ENCODE assay signal across 1 cellular context in the genomic region with DNA sequence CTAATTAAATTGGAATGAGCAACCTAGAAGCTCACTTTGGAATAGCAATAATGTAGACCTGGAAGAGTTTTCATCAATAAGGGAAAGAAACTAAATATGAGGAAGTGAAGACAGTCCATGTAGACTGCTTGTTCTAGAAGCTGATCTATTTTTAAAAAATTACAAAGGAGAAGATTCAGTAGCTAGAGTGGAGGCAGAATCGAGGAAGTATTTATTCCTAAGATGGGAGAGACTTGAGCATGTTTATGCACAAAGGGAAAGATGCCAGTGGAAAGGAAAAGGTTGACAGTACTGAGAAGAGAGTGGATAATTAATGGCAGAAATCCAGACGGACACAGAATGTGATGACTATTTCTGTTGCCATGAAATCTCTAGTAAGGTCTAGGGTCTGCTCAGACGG.
TF ChIP-seq lines count a peak whose summit lies in the region.

No MANE protein-coding gene starts in this region.

TF ChIP-seq in HepG2, 621 proteins besides CTCF, POLR2A, EP300 and RAD21 (continued from another document):
- TF ChIP-seq, protein P1, sequence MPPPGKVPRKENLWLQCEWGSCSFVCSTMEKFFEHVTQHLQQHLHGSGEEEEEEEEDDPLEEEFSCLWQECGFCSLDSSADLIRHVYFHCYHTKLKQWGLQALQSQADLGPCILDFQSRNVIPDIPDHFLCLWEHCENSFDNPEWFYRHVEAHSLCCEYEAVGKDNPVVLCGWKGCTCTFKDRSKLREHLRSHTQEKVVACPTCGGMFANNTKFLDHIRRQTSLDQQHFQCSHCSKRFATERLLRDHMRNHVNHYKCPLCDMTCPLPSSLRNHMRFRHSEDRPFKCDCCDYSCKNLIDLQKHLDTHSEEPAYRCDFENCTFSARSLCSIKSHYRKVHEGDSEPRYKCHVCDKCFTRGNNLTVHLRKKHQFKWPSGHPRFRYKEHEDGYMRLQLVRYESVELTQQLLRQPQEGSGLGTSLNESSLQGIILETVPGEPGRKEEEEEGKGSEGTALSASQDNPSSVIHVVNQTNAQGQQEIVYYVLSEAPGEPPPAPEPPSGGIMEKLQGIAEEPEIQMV (CRISPR knock-in tag; IDR thresholded peaks at IDR 0.05; ENCODE audit: low read depth): no peak
- no peak for TF ChIP-seq ZNF839 (CRISPR knock-in tag; IDR thresholded peaks at IDR 0.05; ENCODE audit: borderline replicate concordance)
- no peak for TF ChIP-seq ZNF777 (CRISPR knock-in tag; IDR thresholded peaks at IDR 0.05)
- TF ChIP-seq ZFP1 (CRISPR knock-in tag; IDR thresholded peaks at IDR 0.05): no peak
- TF ChIP-seq TGIF2 (CRISPR knock-in tag; IDR thresholded peaks at IDR 0.05): no peak
- TF ChIP-seq NFYB (CRISPR knock-in tag; IDR thresholded peaks at IDR 0.05): no peak
- no peak for TF ChIP-seq SPEN (CRISPR knock-in tag; IDR thresholded peaks at IDR 0.05; ENCODE audit: low read depth)
- TF ChIP-seq, protein P2, sequence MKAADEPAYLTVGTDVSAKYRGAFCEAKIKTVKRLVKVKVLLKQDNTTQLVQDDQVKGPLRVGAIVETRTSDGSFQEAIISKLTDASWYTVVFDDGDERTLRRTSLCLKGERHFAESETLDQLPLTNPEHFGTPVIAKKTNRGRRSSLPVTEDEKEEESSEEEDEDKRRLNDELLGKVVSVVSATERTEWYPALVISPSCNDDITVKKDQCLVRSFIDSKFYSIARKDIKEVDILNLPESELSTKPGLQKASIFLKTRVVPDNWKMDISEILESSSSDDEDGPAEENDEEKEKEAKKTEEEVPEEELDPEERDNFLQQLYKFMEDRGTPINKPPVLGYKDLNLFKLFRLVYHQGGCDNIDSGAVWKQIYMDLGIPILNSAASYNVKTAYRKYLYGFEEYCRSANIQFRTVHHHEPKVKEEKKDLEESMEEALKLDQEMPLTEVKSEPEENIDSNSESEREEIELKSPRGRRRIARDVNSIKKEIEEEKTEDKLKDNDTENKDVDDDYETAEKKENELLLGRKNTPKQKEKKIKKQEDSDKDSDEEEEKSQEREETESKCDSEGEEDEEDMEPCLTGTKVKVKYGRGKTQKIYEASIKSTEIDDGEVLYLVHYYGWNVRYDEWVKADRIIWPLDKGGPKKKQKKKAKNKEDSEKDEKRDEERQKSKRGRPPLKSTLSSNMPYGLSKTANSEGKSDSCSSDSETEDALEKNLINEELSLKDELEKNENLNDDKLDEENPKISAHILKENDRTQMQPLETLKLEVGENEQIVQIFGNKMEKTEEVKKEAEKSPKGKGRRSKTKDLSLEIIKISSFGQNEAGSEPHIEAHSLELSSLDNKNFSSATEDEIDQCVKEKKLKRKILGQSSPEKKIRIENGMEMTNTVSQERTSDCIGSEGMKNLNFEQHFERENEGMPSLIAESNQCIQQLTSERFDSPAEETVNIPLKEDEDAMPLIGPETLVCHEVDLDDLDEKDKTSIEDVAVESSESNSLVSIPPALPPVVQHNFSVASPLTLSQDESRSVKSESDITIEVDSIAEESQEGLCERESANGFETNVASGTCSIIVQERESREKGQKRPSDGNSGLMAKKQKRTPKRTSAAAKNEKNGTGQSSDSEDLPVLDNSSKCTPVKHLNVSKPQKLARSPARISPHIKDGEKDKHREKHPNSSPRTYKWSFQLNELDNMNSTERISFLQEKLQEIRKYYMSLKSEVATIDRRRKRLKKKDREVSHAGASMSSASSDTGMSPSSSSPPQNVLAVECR (CRISPR knock-in tag; IDR thresholded peaks at IDR 0.05; ENCODE audit: borderline replicate concordance): no peak
- TF ChIP-seq, protein P3, sequence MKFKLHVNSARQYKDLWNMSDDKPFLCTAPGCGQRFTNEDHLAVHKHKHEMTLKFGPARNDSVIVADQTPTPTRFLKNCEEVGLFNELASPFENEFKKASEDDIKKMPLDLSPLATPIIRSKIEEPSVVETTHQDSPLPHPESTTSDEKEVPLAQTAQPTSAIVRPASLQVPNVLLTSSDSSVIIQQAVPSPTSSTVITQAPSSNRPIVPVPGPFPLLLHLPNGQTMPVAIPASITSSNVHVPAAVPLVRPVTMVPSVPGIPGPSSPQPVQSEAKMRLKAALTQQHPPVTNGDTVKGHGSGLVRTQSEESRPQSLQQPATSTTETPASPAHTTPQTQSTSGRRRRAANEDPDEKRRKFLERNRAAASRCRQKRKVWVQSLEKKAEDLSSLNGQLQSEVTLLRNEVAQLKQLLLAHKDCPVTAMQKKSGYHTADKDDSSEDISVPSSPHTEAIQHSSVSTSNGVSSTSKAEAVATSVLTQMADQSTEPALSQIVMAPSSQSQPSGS (CRISPR knock-in tag; IDR thresholded peaks at IDR 0.05): no peak
- TF ChIP-seq ZNF619 (CRISPR knock-in tag; IDR thresholded peaks at IDR 0.05): no peak
- TF ChIP-seq, protein P4, sequence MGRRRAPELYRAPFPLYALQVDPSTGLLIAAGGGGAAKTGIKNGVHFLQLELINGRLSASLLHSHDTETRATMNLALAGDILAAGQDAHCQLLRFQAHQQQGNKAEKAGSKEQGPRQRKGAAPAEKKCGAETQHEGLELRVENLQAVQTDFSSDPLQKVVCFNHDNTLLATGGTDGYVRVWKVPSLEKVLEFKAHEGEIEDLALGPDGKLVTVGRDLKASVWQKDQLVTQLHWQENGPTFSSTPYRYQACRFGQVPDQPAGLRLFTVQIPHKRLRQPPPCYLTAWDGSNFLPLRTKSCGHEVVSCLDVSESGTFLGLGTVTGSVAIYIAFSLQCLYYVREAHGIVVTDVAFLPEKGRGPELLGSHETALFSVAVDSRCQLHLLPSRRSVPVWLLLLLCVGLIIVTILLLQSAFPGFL (CRISPR knock-in tag; IDR thresholded peaks at IDR 0.05): no peak
- TF ChIP-seq ZNF878 (CRISPR knock-in tag; IDR thresholded peaks at IDR 0.05): no peak
